Comparison of ENCODE assay signal across 21 cellular contexts in the genomic region with DNA sequence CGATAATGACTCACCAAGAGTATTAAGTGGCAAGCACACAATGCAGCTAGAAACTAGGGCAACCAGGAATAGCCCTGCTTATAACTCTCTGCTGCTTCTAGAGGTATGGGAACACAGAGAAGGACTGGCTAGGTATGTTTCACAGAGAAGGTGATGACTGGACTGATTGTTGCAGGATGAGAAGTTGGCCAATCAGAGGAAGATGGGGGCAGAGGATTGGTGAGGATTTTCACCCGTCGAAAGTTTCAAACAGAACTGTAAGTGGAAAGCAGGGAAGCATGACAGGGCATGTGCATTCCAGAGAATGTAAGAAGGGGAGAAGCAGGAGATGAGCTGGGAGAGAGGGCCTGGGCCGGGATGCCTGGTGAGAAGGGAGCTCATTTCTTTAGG.
A peak's percentile ranks its signal among the peaks of the same experiment; 100 is the strongest.
DNase-seq lines count a peak whose midpoint lies in the region; ATAC-seq and TF ChIP-seq lines count a peak whose summit lies in the region.
"Had no signal": no experiment of that assay in that cellular context is flagged by ENCODE, and none has a peak within 500 bp of the region (broad histone marks: within the 10 kb centered on the region; RNA-seq: fewer than 3 reads in every experiment).

No MANE protein-coding gene starts in this region.

- 81% methylated on average over 4 of the region's 4 CpGs for WGBS in mammary epithelial cell (ENCODE audit: low coverage, missing lambda C conversion rate)

- no peak overlapping the region for H3K4me3 ChIP-seq in mammary epithelial cell (replicated peaks in 1 of 3; ENCODE audit: insufficient read depth in 1 of 3, low read depth in 2 of 3, low read length in 3 of 3)
- H3K4me3 ChIP-seq: dorsolateral prefrontal cortex, HAP-1, transverse colon had no signal

- H2AFZ ChIP-seq in mammary epithelial cell (ENCODE audit: low read depth, low read length), result peak overlapping the region; percentile 43

- no peaks in the 10 kb centered on the region for H3K9me3 ChIP-seq in mammary epithelial cell (replicated peaks; ENCODE audit: insufficient read depth, low read length)
- H3K9me3 ChIP-seq: HAP-1, SK-N-SH, transverse colon had no signal

- TF ChIP-seq CTCF in mammary epithelial cell (conservative IDR thresholded peaks at IDR 0.05 in 1 of 2, IDR thresholded peaks at IDR 0.05 in 1 of 2; ENCODE audit: extremely low read depth in 1 of 2, insufficient read depth in 1 of 2, low read depth in 1 of 2, low read length in 2 of 2) (no peak), MCF 10A (IDR thresholded peaks at IDR 0.05; ENCODE audit: unreplicated experiment) (no peak), activated B cell treated with CpG ODN at 0.5 μM for 24 hours (IDR thresholded peaks at IDR 0.05) (no peak)

- H4K20me1 ChIP-seq in mammary epithelial cell (ENCODE audit: insufficient read depth, low read length), result no peaks in the 10 kb centered on the region

- no peaks in the 10 kb centered on the region for H3K79me2 ChIP-seq in mammary epithelial cell (ENCODE audit: insufficient read depth, low read length)

- CTCF ChIA-PET in mammary epithelial cell (lab: Charles Lee; ENCODE audit: low non-redundant PET) (no interaction called here), MCF 10A (lab: Yijun Ruan, JAX) (no interaction called here), activated B cell treated with CpG ODN at 0.5 μM for 24 hours (lab: Charles Lee) (no interaction called here)

- H3K9me3 Mint-ChIP-seq in MCF 10A (ENCODE audit: unreplicated experiment) (no peaks in the 10 kb centered on the region), activated B cell treated with CpG ODN at 0.5 μM for 24 hours (no peaks in the 10 kb centered on the region)
- H3K9me3 Mint-ChIP-seq in stimulated activated memory B cell treated with anti-CD40 and anti-IgM and Interleukin-4, amounts not matched to agents 10 μg/mL and 1 μg/mL and 100 μg/mL, for 72 hours, result no peaks in the 10 kb centered on the region

- H3K4me3 Mint-ChIP-seq in MCF 10A (ENCODE audit: unreplicated experiment) (no peak overlapping the region), activated B cell treated with CpG ODN at 0.5 μM for 24 hours (peak overlapping the region; percentile 9)
- H3K4me3 Mint-ChIP-seq in stimulated activated memory B cell treated with anti-CD40 and anti-IgM and Interleukin-4, amounts not matched to agents 10 μg/mL and 1 μg/mL and 100 μg/mL, for 72 hours, result no peak overlapping the region

- in situ Hi-C loops in mammary epithelial cell (cut with MboI; ENCODE audit: low sequenced_read_pairs in 2 of 2), result no loop called here

- no peak overlapping the region for H3K9ac ChIP-seq in mammary epithelial cell (ENCODE audit: insufficient read depth, low read length)
- H3K9ac ChIP-seq: SK-N-SH had no signal

- ATAC-seq in activated B cell treated with CpG ODN at 0.5 μM for 24 hours (ENCODE audit: low read depth) (no peak), HG03565 (IDR thresholded peaks at IDR 0.05; ENCODE audit: unreplicated experiment) (no peak)
- ATAC-seq in stimulated activated memory B cell treated with anti-CD40 and anti-IgM and Interleukin-4, amounts not matched to agents 10 μg/mL and 1 μg/mL and 100 μg/mL, for 72 hours, result no peak

- H3K4me2 ChIP-seq in mammary epithelial cell (ENCODE audit: insufficient read depth, low read depth, low read length), result no peak overlapping the region
- H3K4me2 ChIP-seq: SK-N-SH had no signal

- no peak overlapping the region for H3K27ac ChIP-seq in mammary epithelial cell (ENCODE audit: insufficient read depth, low read depth, low read length)
- H3K27ac ChIP-seq: dorsolateral prefrontal cortex, transverse colon had no signal

- no peaks in the 10 kb centered on the region for H3K36me3 ChIP-seq in mammary epithelial cell (ENCODE audit: insufficient read depth, low read length)
- H3K36me3 ChIP-seq: HAP-1, transverse colon had no signal

- dilution Hi-C loops in mammary epithelial cell (cut with HindIII; ENCODE audit: low sequenced_read_pairs), result no loop called here

- BruUV-seq in mammary epithelial cell (replicated peaks; lab: Mats Ljungman, UMichigan), result no TSS peak
- BruUV-seq in MCF 10A (replicated peaks; lab: Mats Ljungman, UMichigan), result no TSS peak

- peaks cover 3% of the 10 kb centered on the region for H3K4me1 ChIP-seq in mammary epithelial cell (ENCODE audit: insufficient read depth, low read length)
- H3K4me1 ChIP-seq: HAP-1 had no signal

- H3K36me3 Mint-ChIP-seq in MCF 10A (ENCODE audit: insufficient read depth, unreplicated experiment) (no peaks in the 10 kb centered on the region), activated B cell treated with CpG ODN at 0.5 μM for 24 hours (ENCODE audit: low read depth) (no peaks in the 10 kb centered on the region)
- H3K36me3 Mint-ChIP-seq in stimulated activated memory B cell treated with anti-CD40 and anti-IgM and Interleukin-4, amounts not matched to agents 10 μg/mL and 1 μg/mL and 100 μg/mL, for 72 hours, result no peaks in the 10 kb centered on the region

- intact Hi-C loops in mammary epithelial cell (cut with micrococcal nuclease), result no loop called here
- intact Hi-C loops in MCF 10A (cut with micrococcal nuclease), result no loop called here
- intact Hi-C loops in activated B cell treated with CpG ODN at 0.5 μM for 24 hours (cut with micrococcal nuclease), result loop anchor here (5.0 kb wide), 2 partner anchors 104 to 691 kb away; no protein-coding TSS in a partner anchor

- H3K4me1 Mint-ChIP-seq in MCF 10A (ENCODE audit: insufficient read depth, unreplicated experiment) (no peaks in the 10 kb centered on the region), activated B cell treated with CpG ODN at 0.5 μM for 24 hours (peaks cover 65% of the 10 kb centered on the region)
- peaks cover 56% of the 10 kb centered on the region for H3K4me1 Mint-ChIP-seq in stimulated activated memory B cell treated with anti-CD40 and anti-IgM and Interleukin-4, amounts not matched to agents 10 μg/mL and 1 μg/mL and 100 μg/mL, for 72 hours

- H3K27ac Mint-ChIP-seq in MCF 10A (ENCODE audit: low read depth, unreplicated experiment), result no peak overlapping the region
- H3K27ac Mint-ChIP-seq in activated B cell treated with CpG ODN at 0.5 μM for 24 hours, result peak overlapping the region; percentile 90
- peak overlapping the region; percentile 75 for H3K27ac Mint-ChIP-seq in stimulated activated memory B cell treated with anti-CD40 and anti-IgM and Interleukin-4, amounts not matched to agents 10 μg/mL and 1 μg/mL and 100 μg/mL, for 72 hours

- H3K27me3 ChIP-seq in mammary epithelial cell (ENCODE audit: insufficient read depth, low read length), result no peaks in the 10 kb centered on the region
- H3K27me3 ChIP-seq: dorsolateral prefrontal cortex, transverse colon had no signal

- no peaks in the 10 kb centered on the region for H3K27me3 Mint-ChIP-seq in MCF 10A (ENCODE audit: insufficient read depth, unreplicated experiment)
- no peaks in the 10 kb centered on the region for H3K27me3 Mint-ChIP-seq in activated B cell treated with CpG ODN at 0.5 μM for 24 hours
- no peaks in the 10 kb centered on the region for H3K27me3 Mint-ChIP-seq in stimulated activated memory B cell treated with anti-CD40 and anti-IgM and Interleukin-4, amounts not matched to agents 10 μg/mL and 1 μg/mL and 100 μg/mL, for 72 hours

- peak; percentile 19 for DNase-seq in mammary epithelial cell
- no peak for DNase-seq in MCF 10A (ENCODE audit: unreplicated experiment)
- no peak for DNase-seq in activated B cell treated with CpG ODN at 0.5 μM for 24 hours
- DNase-seq in kidney tubule cell (ENCODE audit: low spot score), result peak; percentile 74
- DNase-seq in NK-92 treated with Interleukin-12 subunit alpha and Interleukin-12 subunit beta, amount 100 ng/mL, for 24 hours (lab: John Stamatoyannopoulos, UW), result no peak
- no peak for DNase-seq in DMS 273 treated with DMSO at 0.1 percent for 48 hours (lab: John Stamatoyannopoulos, UW)
- DNase-seq: DND-41; dorsolateral prefrontal cortex; foreskin melanocyte; hippocampal formation; NCI-H1048; NCI-H2081 treated with DMSO at 0.1 percent for 48 hours; NCI-H510A treated with DMSO at 0.1 percent for 48 hours; posterior cingulate gyrus; SK-N-SH; stimulated activated CD4-positive, alpha-beta T cell treated with anti-CD3 and anti-CD28 coated beads, Interleukin-1b, Interleukin-23, amount 100 ng/mL, for 48 hours; stimulated activated naive CD4-positive, alpha-beta T cell treated with Interleukin-2 at 50 U/mL for 16 hours; transverse colon had no signal

- POLR2A ChIA-PET in MCF 10A (lab: Yijun Ruan, JAX), result no interaction called here
- POLR2A ChIA-PET in activated B cell treated with CpG ODN at 0.5 μM for 24 hours (lab: Charles Lee), result interaction anchor here (1.4 to 1.5 kb wide), 2 partner anchors 19 to 37 kb away, joined by 3 to 5 read pairs; no protein-coding TSS in a partner anchor

Comparison
In these comparisons a context has a peak if more than half of its experiments do, and no peak if none do; other contexts are left out.
1. DNase-seq: peak in mammary epithelial cell (single experiment) and kidney tubule cell (single experiment); none in MCF 10A (single experiment), activated B cell treated with CpG ODN at 0.5 μM for 24 hours (single experiment), NK-92 treated with Interleukin-12 subunit alpha and Interleukin-12 subunit beta, amount 100 ng/mL, for 24 hours (single experiment) and DMS 273 treated with DMSO at 0.1 percent for 48 hours (single experiment).